In the genomic region with DNA sequence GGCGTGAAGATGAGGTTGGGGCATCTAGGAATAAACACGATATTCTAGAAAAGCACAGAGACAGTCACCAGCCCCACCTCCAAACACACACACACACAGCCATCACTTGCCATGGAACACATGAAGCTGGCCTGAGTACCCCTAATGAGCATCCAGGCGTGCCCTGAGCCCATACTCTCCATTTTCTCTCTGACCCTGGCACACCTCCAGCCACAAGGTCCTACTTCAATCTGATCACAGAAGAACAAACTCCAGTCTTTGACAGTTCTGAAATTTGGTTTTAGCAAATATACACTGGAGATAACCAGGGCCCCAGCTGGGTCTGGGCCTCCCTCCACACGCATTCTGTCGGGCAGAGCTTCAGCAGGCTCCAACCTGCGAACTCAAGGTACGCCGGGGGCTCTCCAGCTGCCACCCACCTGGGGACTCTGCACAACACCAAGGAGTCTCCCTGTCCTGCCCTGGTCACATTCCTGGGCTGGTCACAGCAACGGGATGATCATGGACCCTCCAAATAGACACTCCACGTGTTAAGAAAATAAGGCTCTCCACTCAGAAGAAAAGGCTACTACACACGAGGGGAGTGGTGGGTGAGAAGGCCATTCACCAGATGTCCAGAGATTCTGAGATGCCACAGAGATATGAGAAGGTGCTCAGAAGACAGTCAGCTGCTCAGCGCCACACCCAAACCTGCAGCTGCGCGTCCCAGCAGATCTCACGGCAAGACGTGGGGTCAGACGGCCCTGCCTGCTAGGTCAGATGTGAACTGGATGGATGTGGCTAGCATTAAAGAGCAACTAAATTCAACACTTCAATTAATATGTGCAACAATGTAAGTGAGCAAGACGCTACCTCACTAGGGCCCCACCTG, we compare ENCODE assay signal across 8 cellular contexts. TPM values are rescaled to one million over a fixed set of nuclear protein-coding genes. Genes with fewer than 3 reads are reported as not detected.
DNase-seq lines count a peak whose midpoint lies in the region; ATAC-seq and TF ChIP-seq lines count a peak whose summit lies in the region.

No MANE protein-coding gene starts in this region.

- H3K9me3 ChIP-seq in colonic mucosa (no peaks in the 10 kb centered on the region), skeletal muscle tissue (ENCODE audit: control insufficient read depth in 3 of 3, low read length in 3 of 3) (no peaks in the 10 kb centered on the region)

- no peak overlapping the region for H3K4me3 ChIP-seq in colonic mucosa
- H3K4me3 ChIP-seq in skeletal muscle tissue (ENCODE audit: low read length in 3 of 3), result peak overlapping the region in 2 of 3 donors; percentile 37 to 50

- H3K27ac ChIP-seq in colonic mucosa (peak overlapping the region; percentile 77), skeletal muscle tissue (ENCODE audit: low read depth, low read length) (peak overlapping the region; percentile 75)

- ATAC-seq in HG03439 (IDR thresholded peaks at IDR 0.05; ENCODE audit: unreplicated experiment) (peak; percentile 15), GM18498 (IDR thresholded peaks at IDR 0.05; ENCODE audit: unreplicated experiment) (no peak)

- H3K27me3 ChIP-seq in colonic mucosa (no peaks in the 10 kb centered on the region), skeletal muscle tissue (ENCODE audit: control insufficient read depth in 3 of 3, insufficient read depth in 3 of 3, low read length in 3 of 3) (no peaks in the 10 kb centered on the region)

- peak overlapping the region; percentile 44 to 86 for H3K9ac ChIP-seq in colonic mucosa (ENCODE audit: low read depth in 2 of 2, low read length in 2 of 2)
- H3K9ac ChIP-seq in skeletal muscle tissue (ENCODE audit: low read depth in 1 of 3, low read length in 3 of 3), result peak overlapping the region; percentile 54 to 70 (median 62)

- peaks cover 18% of the 10 kb centered on the region for H3K4me1 ChIP-seq in colonic mucosa
- peaks cover 70 to 79% (median 75%) of the 10 kb centered on the region in 3 donors for H3K4me1 ChIP-seq in skeletal muscle tissue (ENCODE audit: control insufficient read depth in 3 of 3, insufficient read depth in 3 of 3, low read length in 3 of 3)

- in situ Hi-C loops in KBM-7 (cut with MboI; ENCODE audit: low pct_unique_long_range_greater_than_20kb, low sequenced_read_pairs), result no loop called here

- intact Hi-C loops in colonic mucosa (cut with DNase I), result no loop called here

- H3K36me3 ChIP-seq in colonic mucosa (no peaks in the 10 kb centered on the region), skeletal muscle tissue (ENCODE audit: control insufficient read depth in 3 of 3, insufficient read depth in 3 of 3, low read length in 3 of 3) (peaks cover 0 to 2% (median 0%) of the 10 kb centered on the region in 3 donors)

- TF ChIP-seq CTCF in colonic mucosa (IDR thresholded peaks at IDR 0.05), result no peak

- peak; percentile 53 for DNase-seq in activated CD8-positive, alpha-beta memory T cell treated with anti-CD3 and anti-CD28 coated beads, Interleukin-2, amount 50 U/mL, for 48 hours
- no peak for DNase-seq in activated CD8-positive, alpha-beta memory T cell treated with anti-CD3 and anti-CD28 coated beads, Interleukin-2, amount 50 U/mL, for 4 hours
- no peak for DNase-seq in colonic mucosa
- no peak for DNase-seq in KBM-7
- DNase-seq in NCI-H2081 treated with DMSO at 0.1 percent for 48 hours (lab: John Stamatoyannopoulos, UW), result no peak

RNA-seq across cellular contexts. Expression of gene PNMA1, which starts 57.0 kb away (rescaled TPM):
- 10 to 100 TPM; 13.4 to 28.3 TPM for total RNA-seq in colonic mucosa
- total RNA-seq in skeletal muscle tissue, result 15.1 TPM
